20 cellular contexts compared by ENCODE assay signal in genomic region chr4:118410143-118410542, GRCh38. TPM values are rescaled to one million over a fixed set of nuclear protein-coding genes. Genes with fewer than 3 reads are reported as not detected.
A peak's percentile ranks its signal among the peaks of the same experiment; 100 is the strongest.
DNase-seq lines count a peak whose midpoint lies in the region; ATAC-seq and TF ChIP-seq lines count a peak whose summit lies in the region.
"Had no signal": no experiment of that assay in that cellular context is flagged by ENCODE, and none has a peak within 500 bp of the region (broad histone marks: within the 10 kb centered on the region; RNA-seq: fewer than 3 reads in every experiment).

No MANE protein-coding gene starts in this region.

- CTCF ChIA-PET in SK-N-SH (lab: Yijun Ruan, JAX), result interaction anchor here (1.1 to 1.7 kb wide), 2 partner anchors 14 to 57 kb away, joined by 4 to 5 read pairs; partner anchors contain the start of gene PRSS12

- peak; percentile 26 for DNase-seq in GM03348 (ENCODE audit: low spot score)
- peak; percentile 15 for DNase-seq in SK-N-SH
- peak; percentile 67 for DNase-seq in fibroblast of gingiva (ENCODE audit: low read depth)
- DNase-seq in skeletal muscle cell (ENCODE audit: low read depth), result peak; percentile 62
- no peak for DNase-seq in DMS 273 (lab: John Stamatoyannopoulos, UW; ENCODE audit: unreplicated experiment)
- no peak for DNase-seq in activated CD4-positive, CD25-positive, alpha-beta regulatory T cell treated with anti-CD3 and anti-CD28 coated beads, Interleukin-2, amount 50 U/mL, for 72 hours
- DNase-seq in activated CD8-positive, alpha-beta memory T cell treated with anti-CD3 and anti-CD28 coated beads, Interleukin-2, amount 50 U/mL, for 4 hours, result no peak
- DNase-seq: activated naive CD8-positive, alpha-beta T cell treated with anti-CD3 and anti-CD28 coated beads, Interleukin-2, amount 10 ng/mL, durations not matched to agents 7 days and 5 days; caudate nucleus; kidney glomerular epithelial cell; MG63; naive thymus-derived CD4-positive, alpha-beta T cell; NCI-H146; ovary; sigmoid colon; stomach; T1000 had no signal

- peak overlapping the region; percentile 33; the same call in 1 of the 2 replicates for H2AFZ ChIP-seq in SK-N-SH (ENCODE audit: low read depth)

- H3K36me3 ChIP-seq in SK-N-SH (replicated peaks in 1 of 2; ENCODE audit: control insufficient read depth in 1 of 2, insufficient read depth in 2 of 2, low read length in 1 of 2), result no peaks in the 10 kb centered on the region
- H3K36me3 ChIP-seq: BLaER1, MG63, ovary, sigmoid colon, stomach had no signal

- TF ChIP-seq EP300 in SK-N-SH (IDR thresholded peaks at IDR 0.05; ENCODE audit: borderline replicate concordance in 1 of 2, low read depth in 1 of 2, low read length in 1 of 2), result peak in 1 of 2 experiments; percentile 62; a peak in 1 of 4 replicates

- no peak for ATAC-seq in HG03139 (IDR thresholded peaks at IDR 0.05; ENCODE audit: unreplicated experiment)
- ATAC-seq: activated CD4-positive, CD25-positive, alpha-beta regulatory T cell treated with anti-CD3 and anti-CD28 coated beads, Interleukin-2, amount 50 U/mL, for 24 hours; naive thymus-derived CD4-positive, alpha-beta T cell had no signal

- H4K20me1 ChIP-seq in SK-N-SH (ENCODE audit: insufficient read depth), result no peaks in the 10 kb centered on the region
- H4K20me1 ChIP-seq: BLaER1 had no signal

- POLR2A ChIA-PET in SK-N-SH (lab: Yijun Ruan, JAX), result no interaction called here

- no peak overlapping the region for H3K4me3 ChIP-seq in SK-N-SH (ENCODE audit: low read depth in 2 of 2, low read length in 1 of 2)
- no peak overlapping the region for H3K4me3 ChIP-seq in skeletal muscle cell (ENCODE audit: low read depth, low read length)
- H3K4me3 ChIP-seq: BLaER1, MG63, ovary, sigmoid colon, stomach had no signal

- no peaks in the 10 kb centered on the region for H3K9me3 ChIP-seq in SK-N-SH
- H3K9me3 ChIP-seq: BLaER1, MG63, ovary, sigmoid colon, stomach had no signal

- 5% methylated on average over 3 of the region's 3 CpGs for WGBS in SK-N-SH (ENCODE audit: low lambda C conversion rate)

- H3F3A ChIP-seq in SK-N-SH (replicated peaks; ENCODE audit: insufficient read depth), result peaks cover 8% of the 10 kb centered on the region

- TF ChIP-seq CTCF in SK-N-SH (IDR thresholded peaks at IDR 0.05), result no peak

- no peaks in the 10 kb centered on the region for H3K27me3 ChIP-seq in SK-N-SH (ENCODE audit: insufficient read depth)
- H3K27me3 ChIP-seq: BLaER1, MG63, ovary, sigmoid colon, stomach had no signal

- no peaks in the 10 kb centered on the region for H3K79me2 ChIP-seq in SK-N-SH (ENCODE audit: insufficient read depth)

- H3K9ac ChIP-seq in SK-N-SH, result peak overlapping the region; percentile 22; the same call in 1 of the 2 replicates
- H3K9ac ChIP-seq: BLaER1 had no signal

- peak overlapping the region; percentile 73 to 75; a peak in 3 of 4 replicates for H3K27ac ChIP-seq in SK-N-SH (ENCODE audit: low read depth in 2 of 2, low read length in 1 of 2)
- H3K27ac ChIP-seq: BLaER1, ovary, sigmoid colon, stomach had no signal

- no peaks in the 10 kb centered on the region for H3K9me2 ChIP-seq in SK-N-SH

- peaks cover 3 to 4% of the 10 kb centered on the region in 2 experiments; a peak in 1 of 4 replicates for H3K4me1 ChIP-seq in SK-N-SH (ENCODE audit: control insufficient read depth in 1 of 2, insufficient read depth in 2 of 2, low read depth in 1 of 2, low read length in 1 of 2)
- H3K4me1 ChIP-seq: BLaER1, sigmoid colon, stomach had no signal

- peak overlapping the region; percentile 45 for H3K4me2 ChIP-seq in SK-N-SH
- H3K4me2 ChIP-seq: BLaER1 had no signal

- no peak for TF ChIP-seq RAD21 in SK-N-SH (IDR thresholded peaks at IDR 0.05; ENCODE audit: low read length)

TF ChIP-seq in SK-N-SH, 30 proteins besides CTCF, POLR2A, EP300 and RAD21 (continues in another document):
- no peak for TF ChIP-seq GATA2 (CRISPR knock-in tag; IDR thresholded peaks at IDR 0.05)
- TF ChIP-seq MXI1 (IDR thresholded peaks at IDR 0.05; ENCODE audit: low read depth, low read length), result no peak
- TF ChIP-seq USF1 (IDR thresholded peaks at IDR 0.05; ENCODE audit: borderline replicate concordance, low read depth), result no peak
- no peak for TF ChIP-seq YY1 (IDR thresholded peaks at IDR 0.05; ENCODE audit: low read depth)
- TF ChIP-seq ZBTB33 (IDR thresholded peaks at IDR 0.05; ENCODE audit: borderline replicate concordance, low read depth), result no peak
- no peak for TF ChIP-seq RXRA (IDR thresholded peaks at IDR 0.05; ENCODE audit: borderline replicate concordance, low read depth)
- no peak for TF ChIP-seq RFX5 (IDR thresholded peaks at IDR 0.05; ENCODE audit: low read length)
- no peak for TF ChIP-seq ELF1 (IDR thresholded peaks at IDR 0.05)
- no peak for TF ChIP-seq SIN3A (IDR thresholded peaks at IDR 0.05; ENCODE audit: borderline replicate concordance, low read depth, low read length)
- no peak for TF ChIP-seq REST (IDR thresholded peaks at IDR 0.05; ENCODE audit: low read depth, low read length)
- TF ChIP-seq SMC3 (IDR thresholded peaks at IDR 0.05; ENCODE audit: low read depth, low read length), result no peak
- peak; percentile 88 for TF ChIP-seq TCF12 (IDR thresholded peaks at IDR 0.05)
- TF ChIP-seq IRF3 (IDR thresholded peaks at IDR 0.05; ENCODE audit: low read depth, low read length), result no peak
- no peak for TF ChIP-seq RCOR1 (IDR thresholded peaks at IDR 0.05; ENCODE audit: low read length)
- peak; percentile 57 for TF ChIP-seq PBX3 (IDR thresholded peaks at IDR 0.05)
- TF ChIP-seq JUND (IDR thresholded peaks at IDR 0.05), result peak; percentile 70

RNA-seq across cellular contexts. Expression of gene PRSS12, which starts 57.3 kb away (rescaled TPM):
- 134 and 137 TPM in 2 replicates for polyA plus RNA-seq in SK-N-SH (2012; rRNA removed)
- 177 and 193 TPM in 2 replicates for polyA plus RNA-seq in SK-N-SH (2012; cell fraction: cytosol; rRNA removed)
- polyA plus RNA-seq in SK-N-SH (2012; cell fraction: nucleus; rRNA removed), result 101 and 180 TPM in 2 replicates

Comparison
In these comparisons a context has a peak if more than half of its experiments do, and no peak if none do; other contexts are left out.
1. DNase-seq: peak in GM03348 (single experiment), SK-N-SH (single experiment), fibroblast of gingiva (single experiment) and skeletal muscle cell (single experiment); none in DMS 273 (single experiment), activated CD4-positive, CD25-positive, alpha-beta regulatory T cell treated with anti-CD3 and anti-CD28 coated beads, Interleukin-2, amount 50 U/mL, for 72 hours (single experiment) and activated CD8-positive, alpha-beta memory T cell treated with anti-CD3 and anti-CD28 coated beads, Interleukin-2, amount 50 U/mL, for 4 hours (single experiment).